In genomic region chr22:31038686-31039085, GRCh38 we compare ENCODE assay signal across 22 cellular contexts. TPM values are rescaled to one million over a fixed set of nuclear protein-coding genes. Genes with fewer than 3 reads are reported as not detected.
DNase-seq lines count a peak whose midpoint lies in the region; ATAC-seq and TF ChIP-seq lines count a peak whose summit lies in the region.
"Had no signal": no experiment of that assay in that cellular context is flagged by ENCODE, and none has a peak within 500 bp of the region (broad histone marks: within the 10 kb centered on the region; RNA-seq: fewer than 3 reads in every experiment).

No MANE protein-coding gene starts in this region.

- H3K36me3 Mint-ChIP-seq in nephron (ENCODE audit: low read depth) = no peaks in the 10 kb centered on the region
- no peaks in the 10 kb centered on the region for H3K36me3 Mint-ChIP-seq in activated CD4-positive, alpha-beta memory T cell treated with anti-CD3 and anti-CD28 coated beads, Interleukin-2, amount 10 ng/mL, durations not matched to agents 7 days and 5 days (ENCODE audit: low read depth)
- H3K36me3 Mint-ChIP-seq: neural progenitor cell; stimulated activated memory B cell treated with anti-CD40 and anti-IgM and Interleukin-4, amounts not matched to agents 10 μg/mL and 1 μg/mL and 100 μg/mL, for 72 hours had no signal

- DNase-seq in Peyer's patch (no peak), esophagus muscularis mucosa (ENCODE audit: extremely low spot score) (no peak), testis (no peak), NCI-H1436 (lab: John Stamatoyannopoulos, UW) (no peak), PC-3 (no peak)
- DNase-seq in activated CD4-positive, alpha-beta memory T cell treated with anti-CD3 and anti-CD28 coated beads, Interleukin-2, amount 10 ng/mL, durations not matched to agents 7 days and 5 days = no peak
- DNase-seq: activated CD4-positive, alpha-beta T cell treated with anti-CD3 and anti-CD28 coated beads, Interleukin-2, amount 10 ng/mL, durations not matched to agents 24 days and 14 days; activated CD8-positive, alpha-beta memory T cell treated with anti-CD3 and anti-CD28 coated beads, Interleukin-2, amount 50 U/mL, for 48 hours; activated naive CD4-positive, alpha-beta T cell; amygdala; DMS153; endodermal cell; GF-D8; H9; hypothalamus; islet precursor cell; NCI-H1105; NCI-H510A treated with DMSO at 0.1 percent for 48 hours had no signal

- H3K27ac ChIP-seq in Peyer's patch (peak overlapping the region in 3 of 4 donors; percentile 43 to 78 (median 62)), esophagus muscularis mucosa (replicated peaks in 1 of 4) (peak overlapping the region; percentile 87 to 92 (median 90)), testis (peak overlapping the region; percentile 6 to 75), PC-3 (ENCODE audit: low read length) (no peak overlapping the region)
- H3K27ac ChIP-seq: neural progenitor cell had no signal

- no peak for TF ChIP-seq EP300 in esophagus muscularis mucosa (IDR thresholded peaks at IDR 0.05)

- no peaks in the 10 kb centered on the region for H3K27me3 ChIP-seq in Peyer's patch
- no peaks in the 10 kb centered on the region for H3K27me3 ChIP-seq in esophagus muscularis mucosa
- no peaks in the 10 kb centered on the region for H3K27me3 ChIP-seq in testis
- H3K27me3 ChIP-seq in PC-3 (ENCODE audit: low read length) = no peaks in the 10 kb centered on the region
- H3K27me3 ChIP-seq: neural progenitor cell had no signal

- no peaks in the 10 kb centered on the region for H3K9me2 ChIP-seq in PC-3 (replicated peaks; ENCODE audit: low read length)

- no TSS peak for BruUV-seq in PC-3 (replicated peaks; lab: Mats Ljungman, UMichigan)

- no peak overlapping the region for H3K4me3 Mint-ChIP-seq in nephron
- H3K4me3 Mint-ChIP-seq in activated CD4-positive, alpha-beta memory T cell treated with anti-CD3 and anti-CD28 coated beads, Interleukin-2, amount 10 ng/mL, durations not matched to agents 7 days and 5 days = no peak overlapping the region
- H3K4me3 Mint-ChIP-seq: activated CD4-positive, alpha-beta T cell treated with anti-CD3 and anti-CD28 coated beads, Interleukin-2, amount 10 ng/mL, durations not matched to agents 24 days and 14 days; endodermal cell; H9; neural progenitor cell; stimulated activated memory B cell treated with anti-CD40 and anti-IgM and Interleukin-4, amounts not matched to agents 10 μg/mL and 1 μg/mL and 100 μg/mL, for 72 hours had no signal

- H3K4me2 ChIP-seq in PC-3 (ENCODE audit: low read length) = no peak overlapping the region
- H3K4me2 ChIP-seq: neural progenitor cell had no signal

- no peaks in the 10 kb centered on the region for H3K9me3 Mint-ChIP-seq in nephron
- H3K9me3 Mint-ChIP-seq in activated CD4-positive, alpha-beta memory T cell treated with anti-CD3 and anti-CD28 coated beads, Interleukin-2, amount 10 ng/mL, durations not matched to agents 7 days and 5 days = no peaks in the 10 kb centered on the region
- H3K9me3 Mint-ChIP-seq: activated CD4-positive, alpha-beta T cell treated with anti-CD3 and anti-CD28 coated beads, Interleukin-2, amount 10 ng/mL, durations not matched to agents 24 days and 14 days; endodermal cell; H9; neural progenitor cell; stimulated activated memory B cell treated with anti-CD40 and anti-IgM and Interleukin-4, amounts not matched to agents 10 μg/mL and 1 μg/mL and 100 μg/mL, for 72 hours had no signal

- H3F3A ChIP-seq in PC-3 (ENCODE audit: low read length, unreplicated experiment) = no peaks in the 10 kb centered on the region

- 54% methylated on average over 1 of the region's 1 CpG for WGBS in esophagus muscularis mucosa
- WGBS in testis, 2 donors = 32 to 48% methylated on average over 1 of the region's 1 CpG

- peaks cover 38% of the 10 kb centered on the region for H3K4me1 Mint-ChIP-seq in nephron
- no peaks in the 10 kb centered on the region for H3K4me1 Mint-ChIP-seq in activated CD4-positive, alpha-beta memory T cell treated with anti-CD3 and anti-CD28 coated beads, Interleukin-2, amount 10 ng/mL, durations not matched to agents 7 days and 5 days
- H3K4me1 Mint-ChIP-seq: activated CD4-positive, alpha-beta T cell treated with anti-CD3 and anti-CD28 coated beads, Interleukin-2, amount 10 ng/mL, durations not matched to agents 24 days and 14 days; endodermal cell; neural progenitor cell; stimulated activated memory B cell treated with anti-CD40 and anti-IgM and Interleukin-4, amounts not matched to agents 10 μg/mL and 1 μg/mL and 100 μg/mL, for 72 hours had no signal

- TF ChIP-seq CTCF in Peyer's patch (IDR thresholded peaks at IDR 0.05) (no peak), esophagus muscularis mucosa (IDR thresholded peaks at IDR 0.05) (no peak), nephron (IDR thresholded peaks at IDR 0.05; ENCODE audit: unreplicated experiment in 3 of 3) (no peak), testis (IDR thresholded peaks at IDR 0.05) (no peak), PC-3 (conservative IDR thresholded peaks at IDR 0.05; ENCODE audit: low read depth, low read length) (no peak)

- CTCF ChIA-PET in PC-3 (lab: Charles Lee) = no interaction called here
- CTCF ChIA-PET in activated CD4-positive, alpha-beta memory T cell treated with anti-CD3 and anti-CD28 coated beads, Interleukin-2, amount 10 ng/mL, durations not matched to agents 7 days and 5 days (lab: Charles Lee) = no interaction called here

- no peaks in the 10 kb centered on the region for H3K79me2 ChIP-seq in PC-3 (ENCODE audit: low read length)

- peaks cover 0 to 20% (median 0%) of the 10 kb centered on the region in 4 donors for H3K4me1 ChIP-seq in Peyer's patch
- H3K4me1 ChIP-seq in esophagus muscularis mucosa = peaks cover 24 to 63% (median 60%) of the 10 kb centered on the region in 4 donors
- H3K4me1 ChIP-seq in testis = peaks cover 19% of the 10 kb centered on the region
- peaks cover 6% of the 10 kb centered on the region for H3K4me1 ChIP-seq in PC-3 (ENCODE audit: insufficient read depth, low read length)
- H3K4me1 ChIP-seq: neural progenitor cell had no signal

- H3K9me3 ChIP-seq in Peyer's patch (no peaks in the 10 kb centered on the region), esophagus muscularis mucosa (no peaks in the 10 kb centered on the region), testis (no peaks in the 10 kb centered on the region), PC-3 (ENCODE audit: low read length) (no peaks in the 10 kb centered on the region)

- TF ChIP-seq POLR2A in Peyer's patch (IDR thresholded peaks at IDR 0.05) = no peak
- TF ChIP-seq POLR2A in esophagus muscularis mucosa (IDR thresholded peaks at IDR 0.05; ENCODE audit: low read depth) = no peak
- no peak for TF ChIP-seq POLR2A in testis (IDR thresholded peaks at IDR 0.05)

- POLR2A ChIA-PET in PC-3 (lab: Charles Lee; ENCODE audit: unreplicated experiment) = no interaction called here
- POLR2A ChIA-PET in activated CD4-positive, alpha-beta memory T cell treated with anti-CD3 and anti-CD28 coated beads, Interleukin-2, amount 10 ng/mL, durations not matched to agents 7 days and 5 days (lab: Charles Lee) = no interaction called here

- H3K27me3 Mint-ChIP-seq in nephron (ENCODE audit: low read depth) = peaks cover 4% of the 10 kb centered on the region
- no peaks in the 10 kb centered on the region for H3K27me3 Mint-ChIP-seq in activated CD4-positive, alpha-beta memory T cell treated with anti-CD3 and anti-CD28 coated beads, Interleukin-2, amount 10 ng/mL, durations not matched to agents 7 days and 5 days

- intact Hi-C loops in esophagus muscularis mucosa (cut with DNase I) (loop anchor here (5.0 kb wide), 1 partner anchor 66 kb away; no protein-coding TSS in a partner anchor), testis (cut with DNase I; ENCODE audit: low total_unique reads) (no loop called here), PC-3 (cut with micrococcal nuclease) (no loop called here)

- H3K36me3 ChIP-seq in Peyer's patch (no peaks in the 10 kb centered on the region), esophagus muscularis mucosa (no peaks in the 10 kb centered on the region), testis (ENCODE audit: low read depth, missing control alignments) (no peaks in the 10 kb centered on the region), PC-3 (ENCODE audit: low read depth, low read length) (no peaks in the 10 kb centered on the region)
- H3K36me3 ChIP-seq: neural progenitor cell had no signal

- no peak overlapping the region for H3K9ac ChIP-seq in PC-3 (ENCODE audit: low read length)
- H3K9ac ChIP-seq: neural progenitor cell had no signal

- no peak overlapping the region for H2AFZ ChIP-seq in PC-3 (ENCODE audit: low read length)
- H2AFZ ChIP-seq: neural progenitor cell had no signal

- ATAC-seq in GM18502 (IDR thresholded peaks at IDR 0.05; ENCODE audit: poor library complexity, unreplicated experiment) (no peak), PC-3 (no peak)
- ATAC-seq: stimulated activated memory B cell treated with anti-CD40 and anti-IgM and Interleukin-4, amounts not matched to agents 10 μg/mL and 1 μg/mL and 100 μg/mL, for 72 hours had no signal

- H3K4me3 ChIP-seq in Peyer's patch (no peak overlapping the region), esophagus muscularis mucosa (no peak overlapping the region), testis (no peak overlapping the region), PC-3 (ENCODE audit: low read length) (no peak overlapping the region)
- H3K4me3 ChIP-seq: neural progenitor cell had no signal

- peak overlapping the region in 2 of 3 experiments; percentile 97 to 99 for H3K27ac Mint-ChIP-seq in nephron
- no peak overlapping the region for H3K27ac Mint-ChIP-seq in activated CD4-positive, alpha-beta memory T cell treated with anti-CD3 and anti-CD28 coated beads, Interleukin-2, amount 10 ng/mL, durations not matched to agents 7 days and 5 days
- H3K27ac Mint-ChIP-seq: activated CD4-positive, alpha-beta T cell treated with anti-CD3 and anti-CD28 coated beads, Interleukin-2, amount 10 ng/mL, durations not matched to agents 24 days and 14 days; endodermal cell; neural progenitor cell; stimulated activated memory B cell treated with anti-CD40 and anti-IgM and Interleukin-4, amounts not matched to agents 10 μg/mL and 1 μg/mL and 100 μg/mL, for 72 hours had no signal

- H4K20me1 ChIP-seq in PC-3 (ENCODE audit: low read length) = no peaks in the 10 kb centered on the region

RNA-seq across cellular contexts. Expression of gene SMTN, which starts 42.4 kb away (rescaled TPM):
- 100 to 1,000 TPM in 1 of 4 donors, 10 to 100 TPM in 3; 23.1 to 124 (median 75.9) TPM for total RNA-seq in Peyer's patch
- total RNA-seq in esophagus muscularis mucosa = 1,000 to 10,000 TPM; 1,154 to 1,495 (median 1,416) TPM
- total RNA-seq in testis = 10 to 100 TPM; 50.1 to 52.5 TPM
- polyA plus RNA-seq in testis (ENCODE audit: insufficient read depth, low read depth, low replicate concordance) = 31.6 TPM
- 145 and 167 TPM in 2 replicates for total RNA-seq in PC-3 (2014; rRNA removed)
- total RNA-seq in activated CD4-positive, alpha-beta memory T cell treated with anti-CD3 and anti-CD28 coated beads, Interleukin-2, amount 10 ng/mL, durations not matched to agents 7 days and 5 days = 10 to 100 TPM; 36.4 to 41.4 TPM
